1 cellular context compared by ENCODE assay signal in genomic region chr12:32272465-32272864, GRCh38.
TF ChIP-seq lines count a peak whose summit lies in the region.

No MANE protein-coding gene starts in this region.

TF ChIP-seq in SK-N-SH, 30 proteins besides CTCF, POLR2A, EP300 and RAD21 (continued from another document):
- TF ChIP-seq, protein P1, sequence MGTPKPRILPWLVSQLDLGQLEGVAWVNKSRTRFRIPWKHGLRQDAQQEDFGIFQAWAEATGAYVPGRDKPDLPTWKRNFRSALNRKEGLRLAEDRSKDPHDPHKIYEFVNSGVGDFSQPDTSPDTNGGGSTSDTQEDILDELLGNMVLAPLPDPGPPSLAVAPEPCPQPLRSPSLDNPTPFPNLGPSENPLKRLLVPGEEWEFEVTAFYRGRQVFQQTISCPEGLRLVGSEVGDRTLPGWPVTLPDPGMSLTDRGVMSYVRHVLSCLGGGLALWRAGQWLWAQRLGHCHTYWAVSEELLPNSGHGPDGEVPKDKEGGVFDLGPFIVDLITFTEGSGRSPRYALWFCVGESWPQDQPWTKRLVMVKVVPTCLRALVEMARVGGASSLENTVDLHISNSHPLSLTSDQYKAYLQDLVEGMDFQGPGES (IDR thresholded peaks at IDR 0.05; ENCODE audit: low read depth, low read length), result no peak
- no peak for TF ChIP-seq USF1 (IDR thresholded peaks at IDR 0.05; ENCODE audit: borderline replicate concordance, low read depth)
- TF ChIP-seq TEAD4 (IDR thresholded peaks at IDR 0.05; ENCODE audit: borderline replicate concordance, insufficient read depth), result no peak
- no peak for TF ChIP-seq RCOR1 (IDR thresholded peaks at IDR 0.05; ENCODE audit: low read length)
- TF ChIP-seq RFX5 (IDR thresholded peaks at IDR 0.05; ENCODE audit: low read length), result no peak
